In genomic region chr20:14142171-14142570, GRCh38 we compare ENCODE assay signal across 8 cellular contexts.
DNase-seq lines count a peak whose midpoint lies in the region; ATAC-seq and TF ChIP-seq lines count a peak whose summit lies in the region.

No MANE protein-coding gene starts in this region.

- H3K9me3 ChIP-seq in colonic mucosa (no peaks in the 10 kb centered on the region), right lobe of liver (no peaks in the 10 kb centered on the region)

- POLR2A ChIA-PET in BJ (lab: Charles Lee): no interaction called here

- CTCF ChIA-PET in BJ (lab: Yijun Ruan, JAX): interaction anchor here (0.6 to 2.1 kb wide), 5 partner anchors 48 to 1110 kb away, joined by 3 to 16 read pairs (median 3); partner anchors contain the start of gene FLRT3

- TF ChIP-seq POLR2A in right lobe of liver (IDR thresholded peaks at IDR 0.05): no peak

- DNase-seq in BJ (ENCODE audit: low read depth) (peak; percentile 4), NCI-H460 (ENCODE audit: extremely low read depth, low read depth) (peak; percentile 69), colonic mucosa (peak; percentile 21), right lobe of liver (peak; percentile 27 to 50 (median 48))

- no peak overlapping the region for H3K9ac ChIP-seq in colonic mucosa (ENCODE audit: low read depth in 2 of 2, low read length in 2 of 2)

- no peaks in the 10 kb centered on the region for H3K27me3 ChIP-seq in BJ (ENCODE audit: control insufficient read depth, insufficient read depth, low read length)
- no peaks in the 10 kb centered on the region for H3K27me3 ChIP-seq in colonic mucosa
- no peaks in the 10 kb centered on the region for H3K27me3 ChIP-seq in right lobe of liver

- intact Hi-C loops in colonic mucosa (cut with DNase I): no loop called here
- intact Hi-C loops in right lobe of liver (cut with DNase I): no loop called here

- H3K36me3 ChIP-seq in BJ (ENCODE audit: control insufficient read depth, insufficient read depth, low read length) (no peaks in the 10 kb centered on the region), colonic mucosa (no peaks in the 10 kb centered on the region), right lobe of liver (no peaks in the 10 kb centered on the region)

- TF ChIP-seq CTCF in BJ (IDR thresholded peaks at IDR 0.05; ENCODE audit: insufficient read depth, low read depth, low read length): peak; percentile 53
- peak; percentile 27 for TF ChIP-seq CTCF in colonic mucosa (IDR thresholded peaks at IDR 0.05)
- TF ChIP-seq CTCF in right lobe of liver (IDR thresholded peaks at IDR 0.05): peak; percentile 62 to 69 (median 64)

- WGBS in right lobe of liver (ENCODE audit: insufficient coverage, low coverage, low lambda C conversion rate, missing lambda C conversion rate): 22% methylated on average over 5 of the region's 5 CpGs

- no peak overlapping the region for H3K4me3 ChIP-seq in BJ (ENCODE audit: low read depth, low read length)
- no peak overlapping the region for H3K4me3 ChIP-seq in colonic mucosa
- H3K4me3 ChIP-seq in right lobe of liver: no peak overlapping the region

- H3K4me1 ChIP-seq in colonic mucosa: no peaks in the 10 kb centered on the region
- H3K4me1 ChIP-seq in right lobe of liver: no peaks in the 10 kb centered on the region

- peak; percentile 61 for ATAC-seq in HG02885 (IDR thresholded peaks at IDR 0.05; ENCODE audit: poor library complexity, unreplicated experiment)
- ATAC-seq in right lobe of liver: peak; percentile 89 to 97 (median 94)
- no peak for ATAC-seq in HG03095 (IDR thresholded peaks at IDR 0.05; ENCODE audit: unreplicated experiment)
- ATAC-seq in HG03196 (IDR thresholded peaks at IDR 0.05; ENCODE audit: unreplicated experiment): no peak
- no peak for ATAC-seq in HG02938 (IDR thresholded peaks at IDR 0.05; ENCODE audit: unreplicated experiment)

- H3K27ac ChIP-seq in colonic mucosa (no peak overlapping the region), right lobe of liver (no peak overlapping the region)

Comparison
In these comparisons a context has a peak if more than half of its experiments do, and no peak if none do; other contexts are left out.
1. DNase-seq: peak in every context shown above with its lines; median percentile 69 in NCI-H460; 48 in right lobe of liver; 21 in colonic mucosa; 4 in BJ.
2. ATAC-seq: peak in HG02885 (single experiment) and right lobe of liver (4 of 4); none in HG03095 (single experiment), HG03196 (single experiment) and HG02938 (single experiment).
3. Peak in every context shown above with its lines, with median percentiles within 50 percentile points of each other: CTCF ChIP-seq.